Comparison of ENCODE assay signal across 11 cellular contexts in the genomic region with DNA sequence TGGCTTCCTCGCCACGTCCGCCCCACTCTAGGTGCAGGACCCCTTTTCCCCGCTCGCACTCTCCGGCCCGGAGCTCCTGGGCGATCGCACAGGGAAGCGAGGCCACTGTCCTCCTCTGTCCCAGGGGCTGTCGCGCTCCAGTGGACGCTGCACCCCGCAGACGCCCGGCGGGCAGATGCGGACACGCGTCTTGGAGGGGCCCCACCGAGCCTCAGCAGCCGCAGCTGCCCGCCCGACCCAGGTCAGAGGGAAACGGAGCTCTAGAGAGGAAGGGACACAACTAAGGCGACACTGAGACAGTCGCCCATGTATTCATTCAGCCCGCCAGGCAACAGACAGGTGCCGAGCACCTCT. TPM values are rescaled to one million over a fixed set of nuclear protein-coding genes. Genes with fewer than 3 reads are reported as not detected.
DNase-seq lines count a peak whose midpoint lies in the region; ATAC-seq and TF ChIP-seq lines count a peak whose summit lies in the region.
"Had no signal": no experiment of that assay in that cellular context is flagged by ENCODE, and none has a peak within 500 bp of the region (broad histone marks: within the 10 kb centered on the region; RNA-seq: fewer than 3 reads in every experiment).

No MANE protein-coding gene starts in this region.

- peak overlapping the region; percentile 86 to 95 for H3K27ac ChIP-seq in liver (ENCODE audit: low read depth in 1 of 2, low read length in 2 of 2)

- TF ChIP-seq RAD21 in liver (IDR thresholded peaks at IDR 0.05) = no peak

- in situ Hi-C loops in astrocyte of the spinal cord (cut with HindIII; ENCODE audit: low sequenced_read_pairs) = no loop called here

- H3K4me1 ChIP-seq in liver (ENCODE audit: control insufficient read depth in 4 of 4, insufficient read depth in 4 of 4, low read length in 3 of 4) = peaks cover 0 to 20% (median 7%) of the 10 kb centered on the region in 4 donors

- H3K27me3 ChIP-seq in liver (ENCODE audit: control insufficient read depth in 4 of 4, insufficient read depth in 4 of 4, low read length in 3 of 4) = no peaks in the 10 kb centered on the region

- peak; percentile 26 for ATAC-seq in stimulated activated naive CD8-positive, alpha-beta T cell treated with anti-CD3 and anti-CD28 coated beads, Interleukin-15, amount 100 ng/mL, for 72 hours
- ATAC-seq in GM18868 (IDR thresholded peaks at IDR 0.05; ENCODE audit: unreplicated experiment) = no peak

- peaks cover 3% of the 10 kb centered on the region for H3K9me3 Mint-ChIP-seq in activated T-cell treated with anti-CD3 and anti-CD28 coated beads, Interleukin-2, amount 50 U/mL, for 24 hours
- H3K9me3 Mint-ChIP-seq in stimulated activated naive CD8-positive, alpha-beta T cell treated with anti-CD3 and anti-CD28 coated beads, Interleukin-15, amount 100 ng/mL, for 72 hours = no peaks in the 10 kb centered on the region
- H3K9me3 Mint-ChIP-seq: T-helper 2 cell treated with Interferon-gamma antibody and Interleukin-4, amounts not matched to agents 5 μg/mL and 100 μg/mL, for 36 hours had no signal

- no peaks in the 10 kb centered on the region for H3K36me3 Mint-ChIP-seq in activated T-cell treated with anti-CD3 and anti-CD28 coated beads, Interleukin-2, amount 50 U/mL, for 24 hours (ENCODE audit: low read depth)

- H3K4me3 Mint-ChIP-seq in activated T-cell treated with anti-CD3 and anti-CD28 coated beads, Interleukin-2, amount 50 U/mL, for 24 hours = peak overlapping the region; percentile 46
- H3K4me3 Mint-ChIP-seq in stimulated activated naive CD8-positive, alpha-beta T cell treated with anti-CD3 and anti-CD28 coated beads, Interleukin-15, amount 100 ng/mL, for 72 hours = peak overlapping the region; percentile 54 to 83
- H3K4me3 Mint-ChIP-seq: T-helper 2 cell treated with Interferon-gamma antibody and Interleukin-4, amounts not matched to agents 5 μg/mL and 100 μg/mL, for 36 hours had no signal

- no peak overlapping the region for H3K27ac Mint-ChIP-seq in activated T-cell treated with anti-CD3 and anti-CD28 coated beads, Interleukin-2, amount 50 U/mL, for 24 hours
- H3K27ac Mint-ChIP-seq in stimulated activated naive CD8-positive, alpha-beta T cell treated with anti-CD3 and anti-CD28 coated beads, Interleukin-15, amount 100 ng/mL, for 72 hours = no peak overlapping the region
- H3K27ac Mint-ChIP-seq: T-helper 2 cell treated with Interferon-gamma antibody and Interleukin-4, amounts not matched to agents 5 μg/mL and 100 μg/mL, for 36 hours had no signal

- peak overlapping the region; percentile 15 for H3K4me3 ChIP-seq in astrocyte of the spinal cord (ENCODE audit: low read depth, low read length)
- peak overlapping the region; percentile 9 to 76 (median 28) for H3K4me3 ChIP-seq in liver (ENCODE audit: low read depth in 1 of 3, low read length in 3 of 3)

- peaks cover 0 to 3% (median 0%) of the 10 kb centered on the region in 4 donors for H3K9me3 ChIP-seq in liver (ENCODE audit: control insufficient read depth in 4 of 4, low read length in 3 of 4)

- TF ChIP-seq CTCF in astrocyte of the spinal cord (IDR thresholded peaks at IDR 0.05; ENCODE audit: low read depth, low read length) (no peak), liver (IDR thresholded peaks at IDR 0.05; ENCODE audit: low read depth, low read length, missing input control) (no peak)

- H3K4me1 Mint-ChIP-seq in activated T-cell treated with anti-CD3 and anti-CD28 coated beads, Interleukin-2, amount 50 U/mL, for 24 hours (ENCODE audit: low read depth) = peaks cover 19% of the 10 kb centered on the region
- H3K4me1 Mint-ChIP-seq in stimulated activated naive CD8-positive, alpha-beta T cell treated with anti-CD3 and anti-CD28 coated beads, Interleukin-15, amount 100 ng/mL, for 72 hours = peaks cover 22% of the 10 kb centered on the region

- peaks cover 76% of the 10 kb centered on the region for H3K27me3 Mint-ChIP-seq in activated T-cell treated with anti-CD3 and anti-CD28 coated beads, Interleukin-2, amount 50 U/mL, for 24 hours
- H3K27me3 Mint-ChIP-seq in stimulated activated naive CD8-positive, alpha-beta T cell treated with anti-CD3 and anti-CD28 coated beads, Interleukin-15, amount 100 ng/mL, for 72 hours = peaks cover 87% of the 10 kb centered on the region

- no peaks in the 10 kb centered on the region for H3K36me3 ChIP-seq in liver (ENCODE audit: control insufficient read depth in 4 of 4, insufficient read depth in 3 of 4, low read depth in 1 of 4, low read length in 3 of 4)

- no peak overlapping the region for H3K9ac ChIP-seq in liver (ENCODE audit: low read depth in 1 of 2, low read length in 2 of 2)

- no peak for DNase-seq in activated T-cell treated with anti-CD3 and anti-CD28 coated beads, Interleukin-2, amount 50 U/mL, for 24 hours
- DNase-seq in activated T-cell treated with anti-CD3 and anti-CD28 coated beads, Interleukin-2, amount 50 U/mL, for 1 hour = no peak
- DNase-seq in astrocyte of the spinal cord (ENCODE audit: low read depth, low spot score) (no peak), kidney glomerular epithelial cell (lab: John Stamatoyannopoulos, UW) (no peak), NCI-H69 (lab: John Stamatoyannopoulos, UW) (no peak)
- no peak for DNase-seq in stimulated activated naive CD8-positive, alpha-beta T cell treated with anti-CD3 and anti-CD28 coated beads, Interleukin-15, amount 100 ng/mL, for 72 hours
- DNase-seq: NCI-H146 had no signal

- WGBS in liver = 31% methylated on average over 29 of the region's 29 CpGs

TF ChIP-seq in liver, 16 proteins besides CTCF, POLR2A, EP300 and RAD21:
- TF ChIP-seq, protein P1, sequence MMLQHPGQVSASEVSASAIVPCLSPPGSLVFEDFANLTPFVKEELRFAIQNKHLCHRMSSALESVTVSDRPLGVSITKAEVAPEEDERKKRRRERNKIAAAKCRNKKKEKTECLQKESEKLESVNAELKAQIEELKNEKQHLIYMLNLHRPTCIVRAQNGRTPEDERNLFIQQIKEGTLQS (IDR thresholded peaks at IDR 0.05) = no peak
- no peak for TF ChIP-seq YY1 (IDR thresholded peaks at IDR 0.05)
- TF ChIP-seq EGR1 (IDR thresholded peaks at IDR 0.05; ENCODE audit: low read depth in 2 of 2) = no peak
- no peak for TF ChIP-seq GABPA (IDR thresholded peaks at IDR 0.05 in 1 of 2, conservative IDR thresholded peaks at IDR 0.05 in 1 of 2)
- TF ChIP-seq NR2F2 (IDR thresholded peaks at IDR 0.05) = no peak
- no peak for TF ChIP-seq HNF4A (conservative IDR thresholded peaks at IDR 0.05)
- no peak for TF ChIP-seq HNF4G (IDR thresholded peaks at IDR 0.05)
- TF ChIP-seq, protein P2, sequence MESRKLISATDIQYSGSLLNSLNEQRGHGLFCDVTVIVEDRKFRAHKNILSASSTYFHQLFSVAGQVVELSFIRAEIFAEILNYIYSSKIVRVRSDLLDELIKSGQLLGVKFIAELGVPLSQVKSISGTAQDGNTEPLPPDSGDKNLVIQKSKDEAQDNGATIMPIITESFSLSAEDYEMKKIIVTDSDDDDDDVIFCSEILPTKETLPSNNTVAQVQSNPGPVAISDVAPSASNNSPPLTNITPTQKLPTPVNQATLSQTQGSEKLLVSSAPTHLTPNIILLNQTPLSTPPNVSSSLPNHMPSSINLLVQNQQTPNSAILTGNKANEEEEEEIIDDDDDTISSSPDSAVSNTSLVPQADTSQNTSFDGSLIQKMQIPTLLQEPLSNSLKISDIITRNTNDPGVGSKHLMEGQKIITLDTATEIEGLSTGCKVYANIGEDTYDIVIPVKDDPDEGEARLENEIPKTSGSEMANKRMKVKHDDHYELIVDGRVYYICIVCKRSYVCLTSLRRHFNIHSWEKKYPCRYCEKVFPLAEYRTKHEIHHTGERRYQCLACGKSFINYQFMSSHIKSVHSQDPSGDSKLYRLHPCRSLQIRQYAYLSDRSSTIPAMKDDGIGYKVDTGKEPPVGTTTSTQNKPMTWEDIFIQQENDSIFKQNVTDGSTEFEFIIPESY (IDR thresholded peaks at IDR 0.05) = no peak
- no peak for TF ChIP-seq RXRA (IDR thresholded peaks at IDR 0.05)
- TF ChIP-seq, protein P3, sequence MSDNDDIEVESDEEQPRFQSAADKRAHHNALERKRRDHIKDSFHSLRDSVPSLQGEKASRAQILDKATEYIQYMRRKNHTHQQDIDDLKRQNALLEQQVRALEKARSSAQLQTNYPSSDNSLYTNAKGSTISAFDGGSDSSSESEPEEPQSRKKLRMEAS (IDR thresholded peaks at IDR 0.05) = no peak
- TF ChIP-seq FOXA2 (IDR thresholded peaks at IDR 0.05) = no peak
- TF ChIP-seq, protein P4, sequence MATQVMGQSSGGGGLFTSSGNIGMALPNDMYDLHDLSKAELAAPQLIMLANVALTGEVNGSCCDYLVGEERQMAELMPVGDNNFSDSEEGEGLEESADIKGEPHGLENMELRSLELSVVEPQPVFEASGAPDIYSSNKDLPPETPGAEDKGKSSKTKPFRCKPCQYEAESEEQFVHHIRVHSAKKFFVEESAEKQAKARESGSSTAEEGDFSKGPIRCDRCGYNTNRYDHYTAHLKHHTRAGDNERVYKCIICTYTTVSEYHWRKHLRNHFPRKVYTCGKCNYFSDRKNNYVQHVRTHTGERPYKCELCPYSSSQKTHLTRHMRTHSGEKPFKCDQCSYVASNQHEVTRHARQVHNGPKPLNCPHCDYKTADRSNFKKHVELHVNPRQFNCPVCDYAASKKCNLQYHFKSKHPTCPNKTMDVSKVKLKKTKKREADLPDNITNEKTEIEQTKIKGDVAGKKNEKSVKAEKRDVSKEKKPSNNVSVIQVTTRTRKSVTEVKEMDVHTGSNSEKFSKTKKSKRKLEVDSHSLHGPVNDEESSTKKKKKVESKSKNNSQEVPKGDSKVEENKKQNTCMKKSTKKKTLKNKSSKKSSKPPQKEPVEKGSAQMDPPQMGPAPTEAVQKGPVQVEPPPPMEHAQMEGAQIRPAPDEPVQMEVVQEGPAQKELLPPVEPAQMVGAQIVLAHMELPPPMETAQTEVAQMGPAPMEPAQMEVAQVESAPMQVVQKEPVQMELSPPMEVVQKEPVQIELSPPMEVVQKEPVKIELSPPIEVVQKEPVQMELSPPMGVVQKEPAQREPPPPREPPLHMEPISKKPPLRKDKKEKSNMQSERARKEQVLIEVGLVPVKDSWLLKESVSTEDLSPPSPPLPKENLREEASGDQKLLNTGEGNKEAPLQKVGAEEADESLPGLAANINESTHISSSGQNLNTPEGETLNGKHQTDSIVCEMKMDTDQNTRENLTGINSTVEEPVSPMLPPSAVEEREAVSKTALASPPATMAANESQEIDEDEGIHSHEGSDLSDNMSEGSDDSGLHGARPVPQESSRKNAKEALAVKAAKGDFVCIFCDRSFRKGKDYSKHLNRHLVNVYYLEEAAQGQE (IDR thresholded peaks at IDR 0.05) = no peak
- TF ChIP-seq JUND (IDR thresholded peaks at IDR 0.05) = no peak
- TF ChIP-seq TAF1 (conservative IDR thresholded peaks at IDR 0.05) = no peak
- TF ChIP-seq SP1 (IDR thresholded peaks at IDR 0.05) = no peak
- no peak for TF ChIP-seq FOXA1 (IDR thresholded peaks at IDR 0.05)

RNA-seq across cellular contexts. Expression of gene SLC13A5, which starts 0.7 kb away (rescaled TPM):
- 100 to 1,000 TPM in 1 of 2 donors, 10 to 100 TPM in 1; 88.4 to 399 TPM for total RNA-seq in liver
- 100 to 1,000 TPM; 159 to 329 TPM for polyA plus RNA-seq in liver
- total RNA-seq: renal cortical epithelial cell had no signal

RNA-seq across cellular contexts. Expression of gene XAF1, which starts 42.0 kb away (rescaled TPM):
- total RNA-seq in liver = 10 to 100 TPM in 1 of 2 donors, 1 to 10 TPM in 1; 6.7 to 33.9 TPM
- polyA plus RNA-seq in liver = 10 to 100 TPM; 18.3 to 20.2 TPM
